In the genomic region with DNA sequence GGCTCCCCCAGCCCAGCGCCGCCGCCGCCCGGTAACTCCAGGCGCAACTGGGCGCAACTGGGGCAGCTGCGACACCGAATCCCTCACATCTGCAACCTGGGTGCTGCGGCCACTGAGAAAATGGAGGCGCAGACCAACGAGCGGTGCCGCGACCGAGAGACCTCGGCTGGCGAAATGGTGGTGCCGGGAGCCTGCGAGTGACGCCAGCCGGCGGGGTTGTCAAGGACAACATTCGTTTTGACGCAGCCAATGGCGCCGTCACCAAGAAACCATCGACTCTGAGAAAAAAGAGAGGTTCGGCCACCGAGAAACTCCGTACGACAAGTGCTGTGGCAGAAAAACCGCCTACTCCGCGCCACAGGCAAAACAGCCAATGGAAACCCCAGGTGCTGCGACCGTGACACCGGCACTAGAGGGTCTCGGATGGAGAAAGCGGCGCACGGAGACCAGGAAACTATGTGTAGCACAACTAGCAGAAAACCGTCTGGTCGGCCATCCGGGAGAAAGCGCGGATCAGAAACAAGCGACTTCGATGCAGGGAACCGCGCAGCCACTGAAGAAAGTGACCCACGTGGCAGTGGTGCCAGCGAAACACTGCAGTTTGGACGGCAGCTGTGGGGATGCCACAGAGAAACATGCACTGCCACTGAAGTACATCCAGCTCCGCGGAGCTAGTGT, we compare ENCODE assay signal across 8 cellular contexts.
DNase-seq lines count a peak whose midpoint lies in the region; ATAC-seq and TF ChIP-seq lines count a peak whose summit lies in the region.

No MANE protein-coding gene starts in this region.

- H3K36me3 Mint-ChIP-seq in activated T-helper 17 cell treated with anti-CD3 and anti-CD28 coated beads, Interleukin-2, amount 50 U/mL, for 72 hours (ENCODE audit: low read depth) = peaks cover 4% of the 10 kb centered on the region

- H3K9ac ChIP-seq in OCI-LY3 (ENCODE audit: low read length) = peak overlapping the region; percentile 69

- no peaks in the 10 kb centered on the region for H3K27me3 Mint-ChIP-seq in activated T-helper 17 cell treated with anti-CD3 and anti-CD28 coated beads, Interleukin-2, amount 50 U/mL, for 72 hours

- peak overlapping the region; percentile 92 for H3K4me3 ChIP-seq in OCI-LY3 (ENCODE audit: low read length)

- H3K79me2 ChIP-seq in OCI-LY3 (ENCODE audit: low read length) = no peaks in the 10 kb centered on the region

- H3K4me2 ChIP-seq in OCI-LY3 (ENCODE audit: low read length) = peak overlapping the region; percentile 100

- H2AFZ ChIP-seq in OCI-LY3 (ENCODE audit: low read depth, low read length) = peak overlapping the region; percentile 93

- peak; percentile 41 for DNase-seq in germinal center (ENCODE audit: low spot score)
- DNase-seq in stimulated activated CD4-positive, alpha-beta T cell treated with anti-CD3 and anti-CD28 coated beads, Interleukin-15, amount 100 ng/mL, for 24 hours = peak; percentile 82
- DNase-seq in NCI-H128 (lab: John Stamatoyannopoulos, UW; ENCODE audit: unreplicated experiment) = no peak
- DNase-seq in medulla oblongata (ENCODE audit: extremely low spot score) = no peak

- H3K9me3 ChIP-seq in OCI-LY3 (ENCODE audit: insufficient read depth, low read length) = no peaks in the 10 kb centered on the region

- TF ChIP-seq CTCF in OCI-LY3 (IDR thresholded peaks at IDR 0.05; ENCODE audit: low read depth, low read length) = no peak

- peaks cover 9% of the 10 kb centered on the region; the same call in 1 of the 2 replicates for H3K27me3 ChIP-seq in OCI-LY3 (ENCODE audit: low read depth, low read length)

- no peaks in the 10 kb centered on the region for H3K9me3 Mint-ChIP-seq in activated T-helper 17 cell treated with anti-CD3 and anti-CD28 coated beads, Interleukin-2, amount 50 U/mL, for 72 hours

- H3K4me3 Mint-ChIP-seq in activated T-helper 17 cell treated with anti-CD3 and anti-CD28 coated beads, Interleukin-2, amount 50 U/mL, for 72 hours = peak overlapping the region; percentile 96

- peaks cover 12% of the 10 kb centered on the region for H3K4me1 Mint-ChIP-seq in activated T-helper 17 cell treated with anti-CD3 and anti-CD28 coated beads, Interleukin-2, amount 50 U/mL, for 72 hours

- no peaks in the 10 kb centered on the region for H4K20me1 ChIP-seq in OCI-LY3 (ENCODE audit: insufficient read depth, low read length)

- peak overlapping the region; percentile 97 for H3K27ac Mint-ChIP-seq in activated T-helper 17 cell treated with anti-CD3 and anti-CD28 coated beads, Interleukin-2, amount 50 U/mL, for 72 hours

- H3K27ac ChIP-seq in OCI-LY3 (ENCODE audit: low read length) = no peak overlapping the region

- ATAC-seq in GM18868 (IDR thresholded peaks at IDR 0.05; ENCODE audit: unreplicated experiment) (peak; percentile 36), HG03039 (IDR thresholded peaks at IDR 0.05; ENCODE audit: unreplicated experiment) (peak; percentile 33)
- ATAC-seq in activated T-helper 17 cell treated with anti-CD3 and anti-CD28 coated beads, Interleukin-2, amount 50 U/mL, for 72 hours (replicated peaks) = peak; percentile 58

- 0 out of 2 replicates have a peak, but pooled peaks cover 5% of the 10 kb centered on the region for H3K4me1 ChIP-seq in OCI-LY3 (ENCODE audit: low read length)

- H3K36me3 ChIP-seq in OCI-LY3 (replicated peaks; ENCODE audit: low read depth, low read length) = no peaks in the 10 kb centered on the region

Comparison
In these comparisons a context has a peak if more than half of its experiments do, and no peak if none do; other contexts are left out.
1. DNase-seq: peak in germinal center (single experiment) and stimulated activated CD4-positive, alpha-beta T cell treated with anti-CD3 and anti-CD28 coated beads, Interleukin-15, amount 100 ng/mL, for 24 hours (single experiment); none in NCI-H128 (single experiment) and medulla oblongata (single experiment).
2. Peak in every context shown above with its lines, with median percentiles within 50 percentile points of each other: ATAC-seq.